17 cellular contexts compared by ENCODE assay signal in the genomic region with DNA sequence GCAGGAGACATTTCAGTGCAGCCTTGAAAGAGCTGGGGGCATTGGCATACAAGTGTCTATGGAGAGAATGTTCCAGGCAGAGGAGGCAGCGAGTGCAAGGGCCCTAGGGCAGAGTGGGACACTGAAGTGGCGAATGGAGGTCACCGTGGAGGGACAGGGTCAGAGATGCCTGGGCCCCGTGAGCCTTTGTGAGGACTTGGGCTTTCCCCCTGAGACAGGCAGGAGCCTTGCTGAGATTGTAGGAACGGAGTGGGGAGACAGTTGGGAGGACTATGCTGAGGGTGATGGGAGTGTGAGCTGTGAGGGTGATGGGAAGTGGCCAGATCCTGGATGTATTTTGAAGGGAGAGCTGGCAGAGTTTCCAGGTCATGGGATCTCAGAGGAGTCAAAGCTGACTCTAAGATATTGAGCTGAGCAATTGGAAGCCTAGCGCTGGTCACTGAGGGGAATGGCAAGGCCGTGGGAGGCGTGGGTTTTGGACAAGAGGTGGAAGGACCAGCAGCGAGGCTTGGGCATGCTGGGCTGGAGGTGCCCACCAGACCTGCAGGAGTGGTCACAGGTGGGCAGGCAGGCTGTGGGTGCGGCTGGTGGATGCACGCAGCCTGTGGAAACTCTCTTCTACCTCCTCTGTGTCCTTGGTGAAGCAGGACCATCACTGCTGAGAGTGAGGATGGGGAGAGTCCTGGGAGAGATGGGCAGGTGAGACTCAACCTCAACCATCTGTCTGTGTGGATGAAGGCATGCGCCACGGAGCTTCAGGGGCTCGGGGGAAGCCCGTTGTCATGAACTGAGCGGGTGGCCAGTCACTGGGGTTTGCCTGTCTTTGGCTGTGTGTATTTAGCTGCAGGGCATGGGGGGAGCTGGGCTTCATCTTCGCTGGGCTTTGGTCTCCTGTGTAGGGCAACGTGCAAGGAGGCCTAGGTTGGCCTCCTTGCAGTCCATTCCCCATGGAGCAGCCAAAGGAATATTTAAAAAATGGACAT.
"Had no signal": no experiment of that assay in that cellular context is flagged by ENCODE, and none has a peak within 500 bp of the region (broad histone marks: within the 10 kb centered on the region; RNA-seq: fewer than 3 reads in every experiment).

No MANE protein-coding gene starts in this region.

- H3K9me3 ChIP-seq: esophagus squamous epithelium, ovary, right atrium auricular region, stomach, thoracic aorta, transverse colon had no signal

- H3K9me3 Mint-ChIP-seq: central memory CD8-positive, alpha-beta T cell; memory B cell; nephron progenitor cell had no signal

- FAIRE-seq: endometrium, small intestine had no signal

- DNase-seq: effector memory CD4-positive, alpha-beta T cell; esophagus squamous epithelium; foreskin fibroblast; naive B cell; nephron progenitor cell; ovary; small intestine; stimulated activated CD4-positive, alpha-beta T cell treated with anti-CD3 and anti-CD28 coated beads, Interleukin-12 subunit alpha, Interleukin-12 subunit beta, amount 100 ng/mL, for 4 hours; stimulated activated naive CD4-positive, alpha-beta T cell; stomach; substantia nigra; transverse colon had no signal

- H3K4me3 ChIP-seq: esophagus squamous epithelium, ovary, right atrium auricular region, stomach, thoracic aorta, transverse colon had no signal

- H3K4me3 Mint-ChIP-seq: central memory CD8-positive, alpha-beta T cell; memory B cell; naive B cell; nephron progenitor cell had no signal

- H3K36me3 ChIP-seq: esophagus squamous epithelium, ovary, right atrium auricular region, stomach, thoracic aorta, transverse colon had no signal

- H3K36me3 Mint-ChIP-seq: memory B cell, naive B cell had no signal

- H3K27me3 ChIP-seq: esophagus squamous epithelium, ovary, right atrium auricular region, stomach, transverse colon had no signal

- H3K27ac ChIP-seq: esophagus squamous epithelium, ovary, right atrium auricular region, stomach, thoracic aorta, transverse colon had no signal

- H3K4me1 Mint-ChIP-seq: central memory CD8-positive, alpha-beta T cell; memory B cell; naive B cell had no signal

- H3K27ac Mint-ChIP-seq: memory B cell, nephron progenitor cell had no signal
